8 cellular contexts compared by ENCODE assay signal in the genomic region with DNA sequence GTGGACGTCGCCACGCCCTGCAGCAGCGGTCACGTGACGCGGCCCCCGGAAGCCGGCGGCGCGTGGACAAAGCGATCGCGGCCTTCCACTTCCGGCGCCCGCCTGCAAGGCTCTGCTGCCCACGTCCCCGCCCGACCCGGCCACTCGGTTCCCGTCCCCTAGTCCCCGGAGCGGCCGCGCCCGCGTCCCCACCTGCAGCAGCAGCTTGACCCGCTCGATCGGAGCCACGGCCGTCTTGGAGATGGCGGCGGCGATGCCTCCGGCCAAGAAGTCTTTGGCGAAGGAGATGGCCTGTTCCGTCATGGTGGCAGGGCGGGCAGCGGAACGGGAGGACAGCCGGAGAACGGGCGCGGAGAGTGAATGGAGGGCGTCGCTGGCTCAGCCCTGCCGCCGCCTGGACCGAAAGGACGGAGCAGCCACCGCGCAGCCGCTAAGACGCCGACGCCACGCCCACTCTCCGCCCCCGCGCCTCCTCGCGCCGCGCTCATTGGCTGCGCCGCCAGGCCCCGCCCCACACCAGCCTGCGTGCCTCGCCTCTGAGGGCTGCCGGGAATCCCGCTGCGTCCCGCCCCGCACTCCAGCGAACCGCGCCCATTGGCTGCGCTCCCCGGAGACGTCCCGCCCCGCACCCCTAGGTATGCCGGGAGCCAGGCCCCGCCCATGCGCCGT. TPM values are rescaled to one million over a fixed set of nuclear protein-coding genes. Genes with fewer than 3 reads are reported as not detected.
DNase-seq lines count a peak whose midpoint lies in the region; ATAC-seq, FAIRE-seq and TF ChIP-seq lines count a peak whose summit lies in the region.

TSS of gene SLC25A6 (minus strand) at position 407 of the 669 bp plus-strand sequence. CDS start at position 303, 104 bp downstream.

- peak; percentile 39 to 53 (median 39) for TF ChIP-seq CTCF in breast epithelium (IDR thresholded peaks at IDR 0.05)

- DNase-seq in T-helper 1 cell (peak; percentile 99 to 100 (median 99)), breast epithelium (ENCODE audit: low spot score in 2 of 2) (peak; percentile 98 to 99), NCI-H524 (lab: John Stamatoyannopoulos, UW) (no peak)
- peak; percentile 100 for DNase-seq in stimulated activated CD4-positive, alpha-beta T cell treated with anti-CD3 and anti-CD28 coated beads, Interleukin-15, amount 100 ng/mL, for 24 hours
- DNase-seq in effector CD8-positive, alpha-beta T cell (lab: John Stamatoyannopoulos, UW), result no peak

- H3K4me3 ChIP-seq in breast epithelium, result peak within 1 kb of the TSS; percentile 86 to 99 (median 97)

- H3K9me3 ChIP-seq in breast epithelium, result no peaks in the 10 kb centered on the region

- H3K4me1 ChIP-seq in breast epithelium, result peaks cover 0 to 9% of the 10 kb centered on the region in 2 donors

- H3K27ac ChIP-seq in breast epithelium, result peak within 1 kb of the TSS; percentile 97 to 99

- no peaks in the 10 kb centered on the region for H3K27me3 ChIP-seq in breast epithelium

- FAIRE-seq in islet of Langerhans (lab: Jason Lieb, UNC), result peak; percentile 21

- peak; percentile 58 for TF ChIP-seq POLR2A in breast epithelium (IDR thresholded peaks at IDR 0.05)

- peak; percentile 87 for ATAC-seq in GM18858 (IDR thresholded peaks at IDR 0.05; ENCODE audit: unreplicated experiment)
- ATAC-seq in HG03064 (IDR thresholded peaks at IDR 0.05; ENCODE audit: low read depth, unreplicated experiment), result peak; percentile 96

- intact Hi-C loops in breast epithelium (cut with DNase I; ENCODE audit: low total_unique reads), result loop anchor here (5.0 to 10.0 kb wide), 2 partner anchors 60 to 203 kb away; partner anchors contain the start of genes AKAP17A and ASMTL

- H3K36me3 ChIP-seq in breast epithelium, result no peaks in the 10 kb centered on the region

RNA-seq across cellular contexts. Expression of gene SLC25A6, which starts in this region (rescaled TPM):
- 100 to 1,000 TPM; 306 to 401 (median 351) TPM for total RNA-seq in breast epithelium

Comparison
In these comparisons a context has a peak if more than half of its experiments do, and no peak if none do; other contexts are left out.
1. DNase-seq: peak in T-helper 1 cell (5 of 5), breast epithelium (2 of 2) and stimulated activated CD4-positive, alpha-beta T cell treated with anti-CD3 and anti-CD28 coated beads, Interleukin-15, amount 100 ng/mL, for 24 hours (single experiment); none in effector CD8-positive, alpha-beta T cell (single experiment) and NCI-H524 (0 of 2).